Comparison of ENCODE assay signal across 30 cellular contexts in the genomic region with DNA sequence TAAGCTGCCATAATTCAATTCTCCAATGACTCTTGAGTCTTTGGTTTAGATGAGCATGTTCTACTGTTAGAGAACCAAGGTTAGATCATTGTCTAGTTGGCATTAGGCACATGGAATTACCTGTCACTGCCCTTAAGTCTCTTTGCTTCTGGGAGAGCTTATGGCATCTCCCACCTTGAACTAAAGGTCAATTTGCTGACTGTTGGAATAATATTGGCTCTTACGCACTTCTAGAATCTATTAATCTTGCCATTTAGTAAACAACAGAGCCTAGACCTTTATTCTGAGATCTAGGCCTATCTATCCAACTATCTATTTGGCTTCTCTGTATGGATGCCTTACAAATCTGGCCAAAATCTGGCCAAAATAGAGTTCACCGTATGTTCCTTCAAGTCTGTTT.
A peak's percentile ranks its signal among the peaks of the same experiment; 100 is the strongest.
DNase-seq lines count a peak whose midpoint lies in the region; ATAC-seq, FAIRE-seq and TF ChIP-seq lines count a peak whose summit lies in the region.
"Had no signal": no experiment of that assay in that cellular context is flagged by ENCODE, and none has a peak within 500 bp of the region (broad histone marks: within the 10 kb centered on the region; RNA-seq: fewer than 3 reads in every experiment).

No MANE protein-coding gene starts in this region.

- H3K9me3 ChIP-seq in HepG2 (ENCODE audit: low read length) = no peaks in the 10 kb centered on the region
- no peaks in the 10 kb centered on the region for H3K9me3 ChIP-seq in right lobe of liver
- no peaks in the 10 kb centered on the region for H3K9me3 ChIP-seq in A549
- peaks cover 11% of the 10 kb centered on the region for H3K9me3 ChIP-seq in suprapubic skin
- H3K9me3 ChIP-seq: BE2C had no signal

- no peak overlapping the region for H3K4me2 ChIP-seq in HepG2 (ENCODE audit: low read depth, low read length)
- H3K4me2 ChIP-seq in A549 = no peak overlapping the region
- H3K4me2 ChIP-seq: BLaER1; BLaER1 treated with 17β-estradiol and CSF1 and Interleukin-3, amounts not matched to agents 10 nM and 100 nM had no signal

- no peak overlapping the region for H2AFZ ChIP-seq in HepG2 (ENCODE audit: low read length)

- no peak overlapping the region for H3K4me3 ChIP-seq in HepG2 (replicated peaks in 1 of 3; ENCODE audit: insufficient read depth in 1 of 3, low read depth in 2 of 3, low read length in 3 of 3)
- no peak overlapping the region for H3K4me3 ChIP-seq in right lobe of liver
- H3K4me3 ChIP-seq in A549 = no peak overlapping the region
- no peak overlapping the region for H3K4me3 ChIP-seq in suprapubic skin
- H3K4me3 ChIP-seq: BLaER1; BLaER1 treated with 17β-estradiol and CSF1 and Interleukin-3, amounts not matched to agents 10 nM and 100 nM had no signal

- no peaks in the 10 kb centered on the region for H3K36me3 ChIP-seq in HepG2 (replicated peaks in 1 of 2; ENCODE audit: control insufficient read depth in 1 of 2, insufficient read depth in 2 of 2, low read length in 2 of 2)
- H3K36me3 ChIP-seq in right lobe of liver = no peaks in the 10 kb centered on the region
- no peaks in the 10 kb centered on the region for H3K36me3 ChIP-seq in suprapubic skin
- H3K36me3 ChIP-seq: BE2C; BLaER1; BLaER1 treated with 17β-estradiol and CSF1 and Interleukin-3, amounts not matched to agents 10 nM and 100 nM had no signal

- FAIRE-seq in HepG2 (lab: Jason Lieb, UNC) = no peak
- FAIRE-seq in A549 (lab: Jason Lieb, UNC) = no peak
- FAIRE-seq: A204.1, D721Med had no signal

- H3K4me1 ChIP-seq in HepG2 (ENCODE audit: insufficient read depth, low read length) (no peaks in the 10 kb centered on the region), right lobe of liver (no peaks in the 10 kb centered on the region), A549 (no peaks in the 10 kb centered on the region), suprapubic skin (no peaks in the 10 kb centered on the region)
- H3K4me1 ChIP-seq: Caco-2 had no signal

- no peaks in the 10 kb centered on the region for H3K27me3 ChIP-seq in HepG2 (ENCODE audit: control insufficient read depth in 1 of 2, insufficient read depth in 2 of 2, low read length in 2 of 2)
- H3K27me3 ChIP-seq in right lobe of liver = no peaks in the 10 kb centered on the region
- no peaks in the 10 kb centered on the region for H3K27me3 ChIP-seq in suprapubic skin
- H3K27me3 ChIP-seq: BE2C; BLaER1; BLaER1 treated with 17β-estradiol and CSF1 and Interleukin-3, amounts not matched to agents 10 nM and 100 nM had no signal

- TF ChIP-seq EP300 in HepG2 (IDR thresholded peaks at IDR 0.05; ENCODE audit: low read depth in 2 of 2, low read length in 2 of 2) = no peak
- no peak for TF ChIP-seq EP300 in HepG2 (CRISPR knock-in tag; IDR thresholded peaks at IDR 0.05; ENCODE audit: borderline replicate concordance)
- TF ChIP-seq EP300 in A549 (IDR thresholded peaks at IDR 0.05) = no peak
- TF ChIP-seq EP300 in suprapubic skin (IDR thresholded peaks at IDR 0.05) = no peak

- in situ Hi-C loops in HepG2 (cut with HindIII; ENCODE audit: extremely low pct_ligation_motif_present, low pct_unique_long_range_greater_than_20kb) = no loop called here

- BruUV-seq in HepG2 (replicated peaks; lab: Mats Ljungman, UMichigan) = no TSS peak

- H3K9ac ChIP-seq in HepG2 (ENCODE audit: insufficient read depth, low read depth, low read length) = no peak overlapping the region
- H3K9ac ChIP-seq: BLaER1; BLaER1 treated with 17β-estradiol and CSF1 and Interleukin-3, amounts not matched to agents 10 nM and 100 nM had no signal

- TF ChIP-seq RAD21 in HepG2 (CRISPR knock-in tag; IDR thresholded peaks at IDR 0.05) = no peak
- TF ChIP-seq RAD21 in A549 (conservative IDR thresholded peaks at IDR 0.05 in 1 of 2, IDR thresholded peaks at IDR 0.05 in 1 of 2) = no peak

- no peak for DNase-seq in HepG2 (ENCODE audit: low spot score)
- DNase-seq in right lobe of liver = no peak
- no peak for DNase-seq in A549 (ENCODE audit: low read depth in 1 of 2, low spot score in 1 of 2)
- DNase-seq in suprapubic skin (ENCODE audit: low spot score in 2 of 2) = no peak
- DNase-seq: 8988T; ACHN; AML-193; BE2C; C1 segment of cervical spinal cord; Caco-2; Calu3; CD4-positive, alpha-beta memory T cell; CD4-positive, alpha-beta T cell; CD4-positive, CD25-positive, alpha-beta regulatory T cell; CD8-positive, alpha-beta memory T cell; CD8-positive, alpha-beta T cell; COR-L47; DMS 273 treated with DMSO at 0.1 percent for 48 hours; DMS153; DMS53; DMS79; DMS79 treated with DMSO at 0.1 percent for 48 hours; DND-41; EL had no signal

- TF ChIP-seq CTCF in HepG2 (CRISPR knock-in tag; IDR thresholded peaks at IDR 0.05) = no peak
- no peak for TF ChIP-seq CTCF in right lobe of liver (IDR thresholded peaks at IDR 0.05)
- TF ChIP-seq CTCF in A549 (IDR thresholded peaks at IDR 0.05) = no peak
- TF ChIP-seq CTCF in suprapubic skin (IDR thresholded peaks at IDR 0.05) = no peak

- H4K20me1 ChIP-seq in HepG2 (ENCODE audit: insufficient read depth, low read length) = no peaks in the 10 kb centered on the region
- H4K20me1 ChIP-seq: BLaER1; BLaER1 treated with 17β-estradiol and CSF1 and Interleukin-3, amounts not matched to agents 10 nM and 100 nM had no signal

- no peaks in the 10 kb centered on the region for H3K79me2 ChIP-seq in HepG2 (ENCODE audit: insufficient read depth, low read length)

- intact Hi-C loops in HepG2 (cut with micrococcal nuclease; ENCODE audit: unreplicated experiment) (no loop called here), right lobe of liver (cut with DNase I) (no loop called here)

- ATAC-seq in HepG2 = no peak
- no peak for ATAC-seq in right lobe of liver
- no peak for ATAC-seq in A549
- ATAC-seq: CD8-positive, alpha-beta T cell had no signal

- TF ChIP-seq POLR2A in HepG2 (IDR thresholded peaks at IDR 0.05; ENCODE audit: insufficient read depth in 1 of 2, low read depth in 2 of 2, low read length in 2 of 2) (no peak), right lobe of liver (IDR thresholded peaks at IDR 0.05) (no peak), A549 (IDR thresholded peaks at IDR 0.05; ENCODE audit: low read length) (no peak), suprapubic skin (IDR thresholded peaks at IDR 0.05) (no peak)

- H3K27ac ChIP-seq in HepG2 (ENCODE audit: extremely low read length, insufficient read depth, low read length) (no peak overlapping the region), right lobe of liver (no peak overlapping the region), A549 (no peak overlapping the region), suprapubic skin (no peak overlapping the region)
- H3K27ac ChIP-seq: 22Rv1; BLaER1; BLaER1 treated with 17β-estradiol and CSF1 and Interleukin-3, amounts not matched to agents 10 nM and 100 nM; C4-2B had no signal

- CTCF ChIA-PET in HepG2 (lab: Yijun Ruan, JAX; ENCODE audit: low intra/inter-chr PET ratio, low total read pairs) = no interaction called here
- CTCF ChIA-PET in A549 (lab: Yijun Ruan, JAX) = no interaction called here

- POLR2A ChIA-PET in HepG2 (lab: Yijun Ruan, JAX) = no interaction called here
- POLR2A ChIA-PET in A549 (lab: Yijun Ruan, JAX) = no interaction called here

- WGBS in HepG2 (ENCODE audit: low lambda C conversion rate) = 71% methylated on average over 2 of the region's 2 CpGs
- 100% methylated on average over 2 of the region's 2 CpGs for WGBS in right lobe of liver (ENCODE audit: insufficient coverage, low coverage, low lambda C conversion rate, missing lambda C conversion rate)
- 56% methylated on average over 2 of the region's 2 CpGs for WGBS in A549 (ENCODE audit: missing lambda C conversion rate)
- 92% methylated on average over 2 of the region's 2 CpGs for WGBS in suprapubic skin

TF ChIP-seq in HepG2, 621 proteins besides CTCF, POLR2A, EP300 and RAD21:
- TF ChIP-seq KDM5B (CRISPR knock-in tag; IDR thresholded peaks at IDR 0.05; ENCODE audit: borderline replicate concordance) (no peak), MAFF (IDR thresholded peaks at IDR 0.05; ENCODE audit: low read depth, low read length) (0 out of 2 replicates have a peak, but pooled peaks have one; percentile 24), SALL1 (CRISPR knock-in tag; IDR thresholded peaks at IDR 0.05) (no peak), ZFP62 (CRISPR knock-in tag; IDR thresholded peaks at IDR 0.05) (no peak), BHLHE40 (IDR thresholded peaks at IDR 0.05; ENCODE audit: low read length) (no peak), MAFK (conservative IDR thresholded peaks at IDR 0.05 in 1 of 2, IDR thresholded peaks at IDR 0.05 in 1 of 2; ENCODE audit: low read length in 2 of 2) (peak; percentile 51 to 59; a peak in 3 of 4 replicates)

TF ChIP-seq in A549, 52 proteins besides CTCF, POLR2A, EP300 and RAD21:
- TF ChIP-seq RCOR1 (IDR thresholded peaks at IDR 0.05; ENCODE audit: low read depth, low read length) (no peak), MAFK (IDR thresholded peaks at IDR 0.05; ENCODE audit: partially characterized antibody) (peak; percentile 48)
